In the genomic region with DNA sequence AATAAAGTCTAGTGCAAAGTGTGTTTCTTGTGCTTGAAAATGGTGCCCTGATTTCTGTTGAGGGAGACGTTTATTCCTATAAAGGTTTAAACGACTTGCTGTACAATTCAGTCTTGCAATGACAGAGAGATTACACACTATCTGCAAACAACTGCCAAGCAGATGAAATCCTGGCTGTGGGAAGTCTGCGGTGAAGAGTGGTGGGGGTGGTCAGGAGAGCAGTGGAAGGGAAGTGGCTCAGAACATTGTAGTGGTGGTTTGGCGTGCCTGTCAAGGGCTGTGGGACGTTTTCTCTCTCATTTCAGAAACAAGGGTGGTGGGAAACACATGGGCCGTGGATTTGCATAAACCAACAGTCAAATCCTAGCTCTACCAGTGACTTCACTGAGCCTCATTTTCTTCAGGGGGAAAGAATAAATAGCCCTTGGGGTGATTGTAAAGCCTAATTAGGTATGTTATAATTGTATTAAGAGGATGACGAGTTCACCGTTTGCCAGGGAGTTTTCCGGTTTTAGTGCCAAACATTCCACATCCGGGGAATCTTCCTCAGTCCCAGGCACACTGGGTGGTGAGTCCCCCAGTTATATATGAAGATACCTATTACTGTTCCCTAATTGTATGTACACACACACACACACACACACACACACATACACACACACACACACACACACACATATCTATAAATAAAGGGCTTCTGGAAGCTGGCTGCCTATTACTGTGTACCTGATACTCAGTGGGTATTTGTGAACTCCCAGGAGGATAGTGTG, we compare ENCODE assay signal across 8 cellular contexts.
DNase-seq lines count a peak whose midpoint lies in the region; ATAC-seq and TF ChIP-seq lines count a peak whose summit lies in the region.

No MANE protein-coding gene starts in this region.

- peaks cover 93 to 96% of the 10 kb centered on the region in 2 experiments for H3K4me1 ChIP-seq in neutrophil (ENCODE audit: control insufficient read depth in 1 of 2, insufficient read depth in 1 of 2, low read depth in 1 of 2, low read length in 1 of 2)

- peak overlapping the region; percentile 99 for H3K27ac ChIP-seq in epithelial cell of prostate
- H3K27ac ChIP-seq in neutrophil: peak overlapping the region; percentile 81

- no peaks in the 10 kb centered on the region for H3K36me3 ChIP-seq in neutrophil

- no peak for TF ChIP-seq POLR2A in NB4 (IDR thresholded peaks at IDR 0.05; ENCODE audit: extremely low read depth, insufficient read length)

- H3K4me3 ChIP-seq in NB4 (ENCODE audit: low read depth, low read length) (no peak overlapping the region), neutrophil (ENCODE audit: low read depth in 1 of 2, low read length in 1 of 2) (peak overlapping the region in 1 of 2 experiments; percentile 25)

- H3K9me3 ChIP-seq in neutrophil: no peaks in the 10 kb centered on the region

- TF ChIP-seq CTCF in NB4 (IDR thresholded peaks at IDR 0.05; ENCODE audit: low read depth, low read length) (no peak), neutrophil (IDR thresholded peaks at IDR 0.05) (no peak)

- H3K27me3 ChIP-seq in neutrophil: no peaks in the 10 kb centered on the region

- DNase-seq in NCI-H187 treated with DMSO at 0.1 percent for 48 hours (lab: John Stamatoyannopoulos, UW): peak; percentile 47
- DNase-seq in NCI-H187 (lab: John Stamatoyannopoulos, UW): no peak
- DNase-seq in NB4 (ENCODE audit: low read depth): peak; percentile 97
- DNase-seq in activated CD4-positive, alpha-beta T cell treated with anti-CD3 and anti-CD28 coated beads, Interleukin-2, amount 50 U/mL, for 1 hour: peak; percentile 48
- peak; percentile 82 for DNase-seq in epithelial cell of prostate (ENCODE audit: low read depth, low spot score)
- no peak for DNase-seq in NCI-H524 treated with DMSO at 0.1 percent for 48 hours (lab: John Stamatoyannopoulos, UW)

- peak; percentile 64 for ATAC-seq in HG02571 (IDR thresholded peaks at IDR 0.05; ENCODE audit: unreplicated experiment)

Comparison
In these comparisons a context has a peak if more than half of its experiments do, and no peak if none do; other contexts are left out.
1. DNase-seq: peak in NCI-H187 treated with DMSO at 0.1 percent for 48 hours (single experiment), NB4 (single experiment), activated CD4-positive, alpha-beta T cell treated with anti-CD3 and anti-CD28 coated beads, Interleukin-2, amount 50 U/mL, for 1 hour (single experiment) and epithelial cell of prostate (single experiment); none in NCI-H187 (0 of 2) and NCI-H524 treated with DMSO at 0.1 percent for 48 hours (single experiment).